ENCODE assay signal across 26 cellular contexts in genomic region chr1:119911775-119912174, GRCh38. TPM values are rescaled to one million over a fixed set of nuclear protein-coding genes. Genes with fewer than 3 reads are reported as not detected.
DNase-seq lines count a peak whose midpoint lies in the region; ATAC-seq, FAIRE-seq and TF ChIP-seq lines count a peak whose summit lies in the region.
"Had no signal": no experiment of that assay in that cellular context is flagged by ENCODE, and none has a peak within 500 bp of the region (broad histone marks: within the 10 kb centered on the region; RNA-seq: fewer than 3 reads in every experiment).

No MANE protein-coding gene starts in this region.

- intact Hi-C loops in HepG2 (cut with micrococcal nuclease; ENCODE audit: unreplicated experiment) (no loop called here), right lobe of liver (cut with DNase I) (no loop called here), K562 (cut with micrococcal nuclease) (no loop called here), thyroid gland (cut with DNase I) (no loop called here)

- no peaks in the 10 kb centered on the region for H4K20me1 ChIP-seq in HepG2 (ENCODE audit: insufficient read depth, low read length)
- no peaks in the 10 kb centered on the region for H4K20me1 ChIP-seq in K562 (replicated peaks; ENCODE audit: control insufficient read depth, insufficient read depth, low read length)
- H4K20me1 ChIP-seq in keratinocyte (ENCODE audit: control insufficient read depth, extremely low read depth, insufficient read depth, low read length): no peaks in the 10 kb centered on the region
- H4K20me1 ChIP-seq: BLaER1 had no signal

- H3K36me3 ChIP-seq in HepG2 (replicated peaks in 1 of 2; ENCODE audit: control insufficient read depth in 1 of 2, insufficient read depth in 2 of 2, low read length in 2 of 2): peaks cover 5 to 12% of the 10 kb centered on the region in 2 experiments; a peak in 3 of 5 replicates
- H3K36me3 ChIP-seq in right lobe of liver: peaks cover 0 to 31% (median 25%) of the 10 kb centered on the region in 4 donors
- H3K36me3 ChIP-seq in K562 (ENCODE audit: control insufficient read depth, insufficient read depth, low read length): no peaks in the 10 kb centered on the region
- H3K36me3 ChIP-seq in keratinocyte (ENCODE audit: control insufficient read depth in 2 of 2, extremely low read depth in 1 of 2, insufficient read depth in 2 of 2, low read length in 2 of 2): peaks cover 17 to 24% of the 10 kb centered on the region in 2 experiments
- peaks cover 16 to 24% of the 10 kb centered on the region in 2 donors for H3K36me3 ChIP-seq in thyroid gland
- H3K36me3 ChIP-seq: BE2C had no signal

- in situ Hi-C loops in HepG2 (cut with HindIII; ENCODE audit: extremely low pct_ligation_motif_present, low pct_unique_long_range_greater_than_20kb) (no loop called here), K562 (cut with MboI) (no loop called here)

- TF ChIP-seq CTCF in HepG2 (CRISPR knock-in tag; IDR thresholded peaks at IDR 0.05) (no peak), right lobe of liver (IDR thresholded peaks at IDR 0.05) (no peak), K562 (IDR thresholded peaks at IDR 0.05 in 2 of 3, conservative IDR thresholded peaks at IDR 0.05 in 1 of 3; ENCODE audit: insufficient read depth in 2 of 3, low read depth in 1 of 3, low read length in 3 of 3) (no peak), keratinocyte (optimal IDR thresholded peaks at IDR 0.05 in 1 of 3, IDR thresholded peaks at IDR 0.05 in 1 of 3, conservative IDR thresholded peaks at IDR 0.05 in 1 of 3; ENCODE audit: extremely low read depth in 1 of 3, insufficient read depth in 2 of 3, low read length in 3 of 3) (no peak), thyroid gland (IDR thresholded peaks at IDR 0.05) (no peak)

- TF ChIP-seq RAD21 in HepG2 (CRISPR knock-in tag; IDR thresholded peaks at IDR 0.05) (no peak), K562 (CRISPR knock-in tag; conservative IDR thresholded peaks at IDR 0.05 in 1 of 2, IDR thresholded peaks at IDR 0.05 in 1 of 2) (no peak)

- H3K4me3 ChIP-seq in HepG2 (replicated peaks in 1 of 3; ENCODE audit: insufficient read depth in 1 of 3, low read depth in 2 of 3, low read length in 3 of 3) (no peak overlapping the region), right lobe of liver (no peak overlapping the region), K562 (no peak overlapping the region), keratinocyte (ENCODE audit: control insufficient read depth in 2 of 3, extremely low read depth in 1 of 3, insufficient read depth in 2 of 3, low read depth in 1 of 3, low read length in 3 of 3) (no peak overlapping the region), thyroid gland (replicated peaks in 1 of 3) (no peak overlapping the region)
- H3K4me3 ChIP-seq: BLaER1 had no signal

- H3K4me2 ChIP-seq in HepG2 (ENCODE audit: low read depth, low read length) (no peak overlapping the region), K562 (ENCODE audit: insufficient read depth, low read length) (no peak overlapping the region), keratinocyte (ENCODE audit: control insufficient read depth, extremely low read depth, insufficient read depth, low read depth, low read length) (no peak overlapping the region)
- H3K4me2 ChIP-seq: BLaER1 had no signal

- dilution Hi-C loops in keratinocyte (cut with MboI; ENCODE audit: extremely low pct_ligation_motif_present, low sequenced_read_pairs): no loop called here

- H2AFZ ChIP-seq in HepG2 (ENCODE audit: low read length) (no peak overlapping the region), K562 (ENCODE audit: low read depth, low read length) (no peak overlapping the region), keratinocyte (ENCODE audit: control insufficient read depth, low read length) (no peak overlapping the region)

- CTCF ChIA-PET in HepG2 (lab: Yijun Ruan, JAX; ENCODE audit: low intra/inter-chr PET ratio, low total read pairs) (no interaction called here), K562 (lab: Yijun Ruan, JAX; ENCODE audit: low intra/inter-chr PET ratio) (no interaction called here)

- TF ChIP-seq POLR2A in HepG2 (IDR thresholded peaks at IDR 0.05; ENCODE audit: insufficient read depth in 1 of 2, low read depth in 2 of 2, low read length in 2 of 2) (no peak), right lobe of liver (IDR thresholded peaks at IDR 0.05) (no peak), K562 (conservative IDR thresholded peaks at IDR 0.05) (no peak), thyroid gland (IDR thresholded peaks at IDR 0.05) (no peak)

- no peaks in the 10 kb centered on the region for H3K79me2 ChIP-seq in HepG2 (ENCODE audit: insufficient read depth, low read length)
- no peaks in the 10 kb centered on the region for H3K79me2 ChIP-seq in K562 (ENCODE audit: control insufficient read depth, insufficient read depth, low read length)
- no peaks in the 10 kb centered on the region for H3K79me2 ChIP-seq in keratinocyte (ENCODE audit: control insufficient read depth, insufficient read depth, low read length)

- H3K9me3 ChIP-seq in HepG2 (ENCODE audit: low read length) (no peaks in the 10 kb centered on the region), right lobe of liver (no peaks in the 10 kb centered on the region), K562 (replicated peaks; ENCODE audit: control insufficient read depth, insufficient read depth, low read depth, low read length) (no peaks in the 10 kb centered on the region), keratinocyte (ENCODE audit: control insufficient read depth, low read depth, low read length) (no peaks in the 10 kb centered on the region), thyroid gland (no peaks in the 10 kb centered on the region)
- H3K9me3 ChIP-seq: BE2C had no signal

- FAIRE-seq in HepG2 (lab: Jason Lieb, UNC) (no peak), K562 (lab: Jason Lieb, UNC) (no peak), keratinocyte (lab: Jason Lieb, UNC) (peak; percentile 29)
- FAIRE-seq: G401.6, GM12891, GM19239 had no signal

- no peak for TF ChIP-seq EP300 in HepG2 (IDR thresholded peaks at IDR 0.05; ENCODE audit: low read depth in 2 of 2, low read length in 2 of 2)
- no peak for TF ChIP-seq EP300 in HepG2 (CRISPR knock-in tag; IDR thresholded peaks at IDR 0.05; ENCODE audit: borderline replicate concordance)
- TF ChIP-seq EP300 in K562 (IDR thresholded peaks at IDR 0.05; ENCODE audit: low read length): no peak

- H3K9me1 ChIP-seq in K562 (ENCODE audit: control insufficient read depth, insufficient read depth, low read length) (no peaks in the 10 kb centered on the region), keratinocyte (ENCODE audit: control insufficient read depth, extremely low read depth, insufficient read depth, low read length) (no peaks in the 10 kb centered on the region)

- H3K27ac ChIP-seq in HepG2 (ENCODE audit: extremely low read length, insufficient read depth, low read length) (no peak overlapping the region), right lobe of liver (no peak overlapping the region), K562 (ENCODE audit: extremely low read depth, low read depth, low read length) (no peak overlapping the region), keratinocyte (ENCODE audit: control insufficient read depth, insufficient read depth, low read length) (no peak overlapping the region), thyroid gland (no peak overlapping the region)
- H3K27ac ChIP-seq: 22Rv1, BLaER1 had no signal

- H3K27me3 ChIP-seq in HepG2 (ENCODE audit: control insufficient read depth in 1 of 2, insufficient read depth in 2 of 2, low read length in 2 of 2): no peaks in the 10 kb centered on the region
- no peaks in the 10 kb centered on the region for H3K27me3 ChIP-seq in right lobe of liver
- peaks cover 16 to 39% of the 10 kb centered on the region in 2 experiments for H3K27me3 ChIP-seq in K562 (ENCODE audit: control insufficient read depth in 2 of 2, insufficient read depth in 2 of 2, low read length in 2 of 2)
- H3K27me3 ChIP-seq in keratinocyte (ENCODE audit: control insufficient read depth, extremely low read depth, insufficient read depth, low read length): no peaks in the 10 kb centered on the region
- no peaks in the 10 kb centered on the region for H3K27me3 ChIP-seq in thyroid gland
- H3K27me3 ChIP-seq: BLaER1 had no signal

- POLR2A ChIA-PET in HepG2 (lab: Yijun Ruan, JAX) (no interaction called here), K562 (lab: Yijun Ruan, JAX) (no interaction called here)

- peak; percentile 9 for DNase-seq in DMS 273 (lab: John Stamatoyannopoulos, UW; ENCODE audit: unreplicated experiment)
- DNase-seq in DMS 273 treated with DMSO at 0.1 percent for 48 hours (lab: John Stamatoyannopoulos, UW): no peak
- DNase-seq in HepG2 (ENCODE audit: low spot score): no peak
- DNase-seq in right lobe of liver: no peak
- no peak for DNase-seq in K562 (ENCODE audit: extremely low read depth in 1 of 4, low spot score in 3 of 4)
- no peak for DNase-seq in keratinocyte (ENCODE audit: low read depth, low spot score)
- no peak for DNase-seq in thyroid gland
- no peak for DNase-seq in DMS114 treated with DMSO at 0.1 percent for 48 hours (lab: John Stamatoyannopoulos, UW; ENCODE audit: unreplicated experiment)
- DNase-seq: ACHN; BE2C; C1 segment of cervical spinal cord; CD4-positive, alpha-beta memory T cell; CD4-positive, CD25-positive, alpha-beta regulatory T cell; CD8-positive, alpha-beta memory T cell; COR-L47; DMS79 treated with DMSO at 0.1 percent for 48 hours; GF-D8 had no signal

- 96% methylated on average over 2 of the region's 2 CpGs for WGBS in HepG2 (ENCODE audit: low lambda C conversion rate)
- WGBS in right lobe of liver (ENCODE audit: insufficient coverage, low coverage, low lambda C conversion rate, missing lambda C conversion rate): 91% methylated on average over 2 of the region's 2 CpGs
- WGBS in K562 (ENCODE audit: insufficient coverage, low coverage, missing lambda C conversion rate): 5% methylated on average over 2 of the region's 2 CpGs
- 88 to 92% methylated on average over 2 of the region's 2 CpGs for WGBS in thyroid gland, 2 donors

- H3K4me1 ChIP-seq in HepG2 (ENCODE audit: insufficient read depth, low read length): peaks cover 6% of the 10 kb centered on the region; the same call in 1 of the 2 replicates
- peaks cover 0 to 11% (median 0%) of the 10 kb centered on the region in 4 donors for H3K4me1 ChIP-seq in right lobe of liver
- no peaks in the 10 kb centered on the region for H3K4me1 ChIP-seq in K562 (replicated peaks in 1 of 2; ENCODE audit: control insufficient read depth in 2 of 2, insufficient read depth in 2 of 2, low read length in 2 of 2)
- no peaks in the 10 kb centered on the region for H3K4me1 ChIP-seq in keratinocyte (ENCODE audit: control insufficient read depth, extremely low read depth, insufficient read depth, low read length)
- no peaks in the 10 kb centered on the region for H3K4me1 ChIP-seq in thyroid gland
- H3K4me1 ChIP-seq: BE2C, BLaER1 had no signal

- BruUV-seq in HepG2 (replicated peaks; lab: Mats Ljungman, UMichigan) (no TSS peak), K562 (replicated peaks; lab: Mats Ljungman, UMichigan) (no TSS peak)

- ATAC-seq in HepG2: no peak
- ATAC-seq in right lobe of liver: no peak
- ATAC-seq in K562: no peak

- H3K9ac ChIP-seq in HepG2 (ENCODE audit: insufficient read depth, low read depth, low read length): no peak overlapping the region
- H3K9ac ChIP-seq in K562 (ENCODE audit: insufficient read depth in 1 of 2, low read depth in 2 of 2, low read length in 2 of 2): no peak overlapping the region
- H3K9ac ChIP-seq in keratinocyte (ENCODE audit: control insufficient read depth, extremely low read depth, insufficient read depth, low read length): no peak overlapping the region
- H3K9ac ChIP-seq: BLaER1 had no signal

RNA-seq across cellular contexts. Expression of gene ADAM30, which starts 15.5 kb away (rescaled TPM):
- total RNA-seq in HepG2 (2016; rRNA removed; fragmentation: Illumina TruSeq; extraction: Trizol) (not detected in 2 replicates), right lobe of liver (not detected), K562 (2014; rRNA removed) (not detected in 2 replicates), K562 (2014; rRNA removed; fragmentation: Illumina TruSeq; extraction: Trizol) (not detected in 2 replicates), K562 (2015; rRNA removed; fragmentation: Illumina TruSeq; extraction: Trizol) (not detected in 2 replicates), K562 (2021) (not detected in 2 replicates), thyroid gland (under 1 TPM in 1 of 4 donors, not detected in 3; 0.13 TPM)
- total RNA-seq in HepG2 (2016; cell fraction: cytosol; rRNA removed; fragmentation: Illumina TruSeq; extraction: Trizol; ENCODE audit: low read depth): not detected in 2 replicates
- not detected in 2 replicates for total RNA-seq in HepG2 (2016; cell fraction: insoluble cytoplasmic fraction; rRNA removed; fragmentation: Illumina TruSeq; extraction: Trizol)
- not detected in 2 replicates for total RNA-seq in HepG2 (2016; cell fraction: membrane; rRNA removed; fragmentation: Illumina TruSeq; extraction: Trizol)
- total RNA-seq in HepG2 (2016; cell fraction: nucleus; rRNA removed; fragmentation: Illumina TruSeq; extraction: Trizol): not detected in 2 replicates
- polyA plus RNA-seq in HepG2 (2011; rRNA removed) (not detected in 2 replicates), K562 (2011; rRNA removed) (not detected in 2 replicates), K562 (2014; fragmentation: Illumina TruSeq; extraction: Trizol) (not detected in 2 replicates), K562 (2014; fragmentation: Nextera tagmentation; extraction: Ambion mirVana) (not detected), K562 (2014; rRNA removed) (not detected in 2 replicates), keratinocyte (not detected in 3 replicates)
- polyA plus RNA-seq in HepG2 (2011; cell fraction: cytosol; rRNA removed): not detected in 2 replicates
- not detected in 2 replicates for polyA plus RNA-seq in HepG2 (2011; cell fraction: nucleus; rRNA removed)
- not detected in 2 replicates for polyA plus RNA-seq in HepG2 (2012)
- polyA plus RNA-seq in HepG2 (2016; cell fraction: cytosol; fragmentation: Illumina TruSeq; extraction: Trizol; ENCODE audit: low read depth): not detected in 2 replicates
- not detected in 2 replicates for polyA plus RNA-seq in HepG2 (2016; cell fraction: insoluble cytoplasmic fraction; fragmentation: Illumina TruSeq; extraction: Trizol; ENCODE audit: low read depth)
- polyA plus RNA-seq in HepG2 (2016; cell fraction: membrane; fragmentation: Illumina TruSeq; extraction: Trizol; ENCODE audit: low read depth): not detected in 2 replicates
- not detected in 2 replicates for polyA plus RNA-seq in HepG2 (2016; cell fraction: nucleus; fragmentation: Illumina TruSeq; extraction: Trizol; ENCODE audit: insufficient read depth, low read depth)
- polyA minus RNA-seq in HepG2 (2011; rRNA and poly(A)+ RNA removed; ENCODE audit: low replicate concordance): not detected in 2 replicates
- polyA minus RNA-seq in HepG2 (2011; cell fraction: cytosol; rRNA and poly(A)+ RNA removed): not detected in 2 replicates
- not detected in 2 replicates for polyA minus RNA-seq in HepG2 (2011; cell fraction: nucleus; rRNA and poly(A)+ RNA removed)
- total RNA-seq in K562 (2011; cell fraction: chromatin; rRNA removed; ENCODE audit: low replicate concordance): not detected in 2 replicates
- not detected in 2 replicates for total RNA-seq in K562 (2011; cell fraction: nucleolus; rRNA removed)
- not detected in 2 replicates for total RNA-seq in K562 (2011; cell fraction: nucleoplasm; rRNA removed)
- polyA plus RNA-seq in K562 (2011; cell fraction: cytosol; rRNA removed): not detected in 2 replicates
- polyA plus RNA-seq in K562 (2011; cell fraction: nucleus; rRNA removed): not detected in 2 replicates
- polyA plus RNA-seq in K562 (2012): not detected in 2 replicates
- polyA minus RNA-seq in K562 (2011; rRNA and poly(A)+ RNA removed): not detected in 2 replicates
- not detected in 2 replicates for polyA minus RNA-seq in K562 (2011; cell fraction: cytosol; rRNA and poly(A)+ RNA removed)
- polyA minus RNA-seq in K562 (2011; cell fraction: nucleus; rRNA and poly(A)+ RNA removed): not detected in 2 replicates
- polyA plus RNA-seq in keratinocyte (2011; ENCODE audit: low read depth): not detected
- polyA plus RNA-seq in keratinocyte (2011; cell fraction: cytosol; rRNA removed): not detected in 2 replicates
- 0.04 TPM in 1 of 2 replicates, not detected in the other for polyA plus RNA-seq in keratinocyte (2011; cell fraction: nucleus; rRNA removed)
- polyA plus RNA-seq in keratinocyte (2012; ENCODE audit: low replicate concordance): not detected in 2 replicates
- polyA minus RNA-seq in keratinocyte: not detected in 3 replicates
- not detected for polyA minus RNA-seq in keratinocyte (2011; cell fraction: cytosol; rRNA and poly(A)+ RNA removed)
- not detected in 2 replicates for polyA minus RNA-seq in keratinocyte (2011; cell fraction: nucleus; rRNA and poly(A)+ RNA removed)
- total RNA-seq: A172; A673; CD4-positive, alpha-beta memory T cell; CD4-positive, CD25-positive, alpha-beta regulatory T cell; CD8-positive, alpha-beta memory T cell had no signal
- polyA plus RNA-seq: AG04450; CD14-positive monocyte; CD4-positive, alpha-beta memory T cell; CD4-positive, CD25-positive, alpha-beta regulatory T cell; CD8-positive, alpha-beta memory T cell had no signal
